In the genomic region with DNA sequence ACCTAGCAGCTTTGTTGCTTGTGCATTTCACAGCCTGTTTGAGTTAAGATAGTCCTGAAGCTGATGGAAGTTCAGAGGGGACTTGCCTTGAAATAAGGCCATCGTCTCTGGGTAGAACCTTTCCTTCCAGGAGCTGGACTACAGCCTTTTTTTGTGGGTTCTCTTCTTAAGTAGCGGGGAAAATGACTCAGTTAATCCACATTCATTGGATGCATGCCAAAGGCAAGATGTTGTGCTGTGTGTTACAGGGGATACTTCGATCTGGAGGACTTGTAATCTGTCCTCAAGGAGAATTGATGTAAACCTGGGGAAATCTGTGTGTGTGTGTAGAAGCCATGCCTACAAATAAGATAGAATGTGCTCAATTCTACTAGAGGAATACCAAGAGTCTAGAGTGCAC, we compare ENCODE assay signal across 17 cellular contexts. TPM values are rescaled to one million over a fixed set of nuclear protein-coding genes. Genes with fewer than 3 reads are reported as not detected.
A peak's percentile ranks its signal among the peaks of the same experiment; 100 is the strongest.
DNase-seq lines count a peak whose midpoint lies in the region; ATAC-seq, FAIRE-seq and TF ChIP-seq lines count a peak whose summit lies in the region.
"Had no signal": no experiment of that assay in that cellular context is flagged by ENCODE, and none has a peak within 500 bp of the region (broad histone marks: within the 10 kb centered on the region; RNA-seq: fewer than 3 reads in every experiment).

No MANE protein-coding gene starts in this region.

- H3K9me3 Mint-ChIP-seq in CD4-positive, alpha-beta T cell: no peaks in the 10 kb centered on the region
- H3K9me3 Mint-ChIP-seq in HFFc6: no peaks in the 10 kb centered on the region
- H3K9me3 Mint-ChIP-seq in naive thymus-derived CD4-positive, alpha-beta T cell: peaks cover 0 to 15% (median 2%) of the 10 kb centered on the region in 11 donors

- ATAC-seq in CD4-positive, alpha-beta T cell (ENCODE audit: poor library complexity): no peak
- ATAC-seq in naive thymus-derived CD4-positive, alpha-beta T cell: no peak
- no peak for ATAC-seq in right lobe of liver

- no peak for TF ChIP-seq POLR2A in right lobe of liver (IDR thresholded peaks at IDR 0.05)

- 73% methylated on average over 3 of the region's 3 CpGs for WGBS in right lobe of liver (ENCODE audit: insufficient coverage, low coverage, low lambda C conversion rate, missing lambda C conversion rate)

- H3K9me3 ChIP-seq in CD4-positive, alpha-beta T cell (ENCODE audit: control insufficient read depth, low read length): no peaks in the 10 kb centered on the region
- H3K9me3 ChIP-seq in naive thymus-derived CD4-positive, alpha-beta T cell (ENCODE audit: control insufficient read depth in 2 of 3, low read length in 3 of 3): no peaks in the 10 kb centered on the region
- no peaks in the 10 kb centered on the region for H3K9me3 ChIP-seq in right lobe of liver
- H3K9me3 ChIP-seq: BE2C, Peyer's patch, thoracic aorta had no signal

- H3K4me3 Mint-ChIP-seq in CD4-positive, alpha-beta T cell: no peak overlapping the region
- no peak overlapping the region for H3K4me3 Mint-ChIP-seq in HFFc6
- no peak overlapping the region for H3K4me3 Mint-ChIP-seq in naive thymus-derived CD4-positive, alpha-beta T cell

- intact Hi-C loops in CD4-positive, alpha-beta T cell (cut with DNase I, micrococcal nuclease): loop anchor here in 1 of 2 experiments (5.0 kb wide), 2 partner anchors 139 to 179 kb away; no protein-coding TSS in a partner anchor
- intact Hi-C loops in naive thymus-derived CD4-positive, alpha-beta T cell (cut with micrococcal nuclease): no loop called here
- intact Hi-C loops in right lobe of liver (cut with DNase I): no loop called here

- no peak for TF ChIP-seq CTCF in CD4-positive, alpha-beta T cell (IDR thresholded peaks at IDR 0.05)
- TF ChIP-seq CTCF in HFFc6 (IDR thresholded peaks at IDR 0.05) (no peak), right lobe of liver (IDR thresholded peaks at IDR 0.05) (no peak)

- no peak for DNase-seq in CD4-positive, alpha-beta T cell
- peak; percentile 33 for DNase-seq in HFFc6
- peak; percentile 93 for DNase-seq in dermis blood vessel endothelial cell
- DNase-seq in naive thymus-derived CD4-positive, alpha-beta T cell: no peak
- no peak for DNase-seq in GOT3 (lab: John Stamatoyannopoulos, UW)
- no peak for DNase-seq in right lobe of liver
- DNase-seq in HTR-8/SVneo (ENCODE audit: insufficient read length, low spot score): no peak
- DNase-seq in cortex of kidney (lab: John Stamatoyannopoulos, UW): no peak
- DNase-seq: activated CD4-positive, alpha-beta T cell treated with anti-CD3 and anti-CD28 coated beads for 1 hour; BE2C; DMS53; foreskin melanocyte; NCI-H2029; NCI-H526 treated with DMSO at 0.1 percent for 48 hours; Peyer's patch had no signal

- H3K36me3 ChIP-seq in naive thymus-derived CD4-positive, alpha-beta T cell (ENCODE audit: control insufficient read depth in 2 of 3, insufficient read depth in 3 of 3, low read length in 3 of 3): peaks cover 0 to 46% (median 6%) of the 10 kb centered on the region in 3 experiments
- H3K36me3 ChIP-seq in right lobe of liver: peaks cover 0 to 2% (median 0%) of the 10 kb centered on the region in 4 donors
- H3K36me3 ChIP-seq: BE2C had no signal

- H3K36me3 Mint-ChIP-seq in CD4-positive, alpha-beta T cell (ENCODE audit: low read depth): peaks cover 94% of the 10 kb centered on the region
- peaks cover 28% of the 10 kb centered on the region for H3K36me3 Mint-ChIP-seq in HFFc6 (ENCODE audit: low read depth)
- peaks cover 13 to 55% (median 32%) of the 10 kb centered on the region in 5 donors for H3K36me3 Mint-ChIP-seq in naive thymus-derived CD4-positive, alpha-beta T cell

- H3K27me3 ChIP-seq in CD4-positive, alpha-beta T cell (ENCODE audit: control insufficient read depth, insufficient read depth, low read length): no peaks in the 10 kb centered on the region
- no peaks in the 10 kb centered on the region for H3K27me3 ChIP-seq in naive thymus-derived CD4-positive, alpha-beta T cell (ENCODE audit: control insufficient read depth in 2 of 2, insufficient read depth in 2 of 2, low read length in 2 of 2)
- no peaks in the 10 kb centered on the region for H3K27me3 ChIP-seq in right lobe of liver
- H3K27me3 ChIP-seq: BE2C, Peyer's patch had no signal

- peaks cover 19% of the 10 kb centered on the region for H3K4me1 Mint-ChIP-seq in CD4-positive, alpha-beta T cell (ENCODE audit: low read depth)
- H3K4me1 Mint-ChIP-seq in HFFc6 (ENCODE audit: low read depth): peaks cover 30% of the 10 kb centered on the region
- H3K4me1 Mint-ChIP-seq in naive thymus-derived CD4-positive, alpha-beta T cell: peaks cover 0 to 29% (median 23%) of the 10 kb centered on the region in 7 donors

- H3K27ac Mint-ChIP-seq in CD4-positive, alpha-beta T cell: peak overlapping the region; percentile 37
- no peak overlapping the region for H3K27ac Mint-ChIP-seq in HFFc6
- H3K27ac Mint-ChIP-seq in naive thymus-derived CD4-positive, alpha-beta T cell: peak overlapping the region in 8 of 9 donors; percentile 20 to 79 (median 26)

- peaks cover 0 to 5% of the 10 kb centered on the region in 2 donors for H3K4me1 ChIP-seq in naive thymus-derived CD4-positive, alpha-beta T cell (ENCODE audit: control insufficient read depth in 2 of 2, insufficient read depth in 2 of 2, low read length in 2 of 2)
- H3K4me1 ChIP-seq in right lobe of liver: no peaks in the 10 kb centered on the region
- H3K4me1 ChIP-seq: BE2C had no signal

- CTCF ChIA-PET in CD4-positive, alpha-beta T cell (lab: Charles Lee): no interaction called here
- CTCF ChIA-PET in naive thymus-derived CD4-positive, alpha-beta T cell (lab: Charles Lee): interaction anchor here (0.6 to 1.4 kb wide), 5 partner anchors 10 to 183 kb away, joined by 3 to 7 read pairs (median 3); no protein-coding TSS in a partner anchor

- H3K27me3 Mint-ChIP-seq in CD4-positive, alpha-beta T cell: no peaks in the 10 kb centered on the region
- no peaks in the 10 kb centered on the region; the same call in 1 of the 2 replicates for H3K27me3 Mint-ChIP-seq in HFFc6 (ENCODE audit: insufficient read depth)
- H3K27me3 Mint-ChIP-seq in naive thymus-derived CD4-positive, alpha-beta T cell: no peaks in the 10 kb centered on the region

- POLR2A ChIA-PET in CD4-positive, alpha-beta T cell (lab: Charles Lee): interaction anchor here (0.6 kb wide), 1 partner anchor 180 kb away, joined by 4 read pairs; no protein-coding TSS in a partner anchor
- POLR2A ChIA-PET in naive thymus-derived CD4-positive, alpha-beta T cell (lab: Charles Lee): no interaction called here

- H3K27ac ChIP-seq in CD4-positive, alpha-beta T cell (ENCODE audit: low read depth, low read length): no peak overlapping the region
- no peak overlapping the region for H3K27ac ChIP-seq in naive thymus-derived CD4-positive, alpha-beta T cell (ENCODE audit: low read depth, low read length)
- peak overlapping the region in 1 of 3 donors; percentile 30 for H3K27ac ChIP-seq in right lobe of liver
- H3K27ac ChIP-seq: Peyer's patch, thoracic aorta had no signal

- no peak for FAIRE-seq in HTR-8/SVneo (lab: Jason Lieb, UNC)

- no peak overlapping the region for H3K4me3 ChIP-seq in naive thymus-derived CD4-positive, alpha-beta T cell (ENCODE audit: low read length)
- H3K4me3 ChIP-seq in right lobe of liver: no peak overlapping the region
- H3K4me3 ChIP-seq: coronary artery, Peyer's patch, thoracic aorta had no signal

RNA-seq across cellular contexts. Expression of gene RPIA, which starts 46.8 kb away (rescaled TPM):
- 10 to 100 TPM; 21.6 to 24.7 TPM for total RNA-seq in CD4-positive, alpha-beta T cell
- 10 to 100 TPM; 10.1 to 12.2 (median 10.8) TPM for total RNA-seq in HFFc6 (2021; fragmentation: NEBNext Ultra II Directional; extraction: Animal tissue kit (Norgen Biotek cat#: 25700))
- total RNA-seq in dermis blood vessel endothelial cell (14.5 and 16.5 TPM in 2 replicates), right lobe of liver (1 to 10 TPM; 2.2 to 4.8 (median 3.2) TPM)
- 10 to 100 TPM; 16.4 to 38.4 (median 23.1) TPM for total RNA-seq in naive thymus-derived CD4-positive, alpha-beta T cell
- 10 to 100 TPM; 60.2 to 65.3 TPM for polyA plus RNA-seq in naive thymus-derived CD4-positive, alpha-beta T cell

Comparison
In these comparisons a context has a peak if more than half of its experiments do, and no peak if none do; other contexts are left out.
1. DNase-seq: peak in HFFc6 (single experiment) and dermis blood vessel endothelial cell (single experiment); none in CD4-positive, alpha-beta T cell (0 of 10), naive thymus-derived CD4-positive, alpha-beta T cell (0 of 9), GOT3 (single experiment), right lobe of liver (0 of 3), HTR-8/SVneo (single experiment) and cortex of kidney (single experiment).